In genomic region chr16:89293276-89294143, GRCh38 we compare ENCODE assay signal across 1 cellular context.
TF ChIP-seq lines count a peak whose summit lies in the region.

No MANE protein-coding gene starts in this region.

TF ChIP-seq in SK-N-SH, 30 proteins besides CTCF, POLR2A, EP300 and RAD21 (continued from another document):
- no peak for TF ChIP-seq IRF3 (IDR thresholded peaks at IDR 0.05; ENCODE audit: low read depth, low read length)
- no peak for TF ChIP-seq GABPA (IDR thresholded peaks at IDR 0.05; ENCODE audit: low read depth)
- TF ChIP-seq CHD2 (IDR thresholded peaks at IDR 0.05; ENCODE audit: low read length, partially characterized antibody), result no peak
- no peak for TF ChIP-seq RCOR1 (IDR thresholded peaks at IDR 0.05; ENCODE audit: low read length)
- no peak for TF ChIP-seq JUND (IDR thresholded peaks at IDR 0.05)
